Comparison of ENCODE assay signal across 40 cellular contexts in genomic region chr15:65037279-65037678, GRCh38. TPM values are rescaled to one million over a fixed set of nuclear protein-coding genes. Genes with fewer than 3 reads are reported as not detected.
"Had no signal": no experiment of that assay in that cellular context is flagged by ENCODE, and none has a peak within 500 bp of the region (broad histone marks: within the 10 kb centered on the region; RNA-seq: fewer than 3 reads in every experiment).

No MANE protein-coding gene starts in this region.

- H3K27ac ChIP-seq: ascending aorta, cardiac muscle cell, VCaP had no signal

- H3K27me3 Mint-ChIP-seq: activated CD8-positive, alpha-beta T cell treated with anti-CD3 and anti-CD28 coated beads for 36 hours; activated naive CD8-positive, alpha-beta T cell treated with anti-CD3 and anti-CD28 coated beads, Interleukin-2, amount 50 U/mL, for 24 hours had no signal

- H3K9me3 ChIP-seq: ascending aorta had no signal

- H3K36me3 ChIP-seq: ascending aorta, cardiac muscle cell had no signal

- FAIRE-seq: bronchial epithelial cell, TTC549 had no signal

- H3K4me1 Mint-ChIP-seq: activated T-helper 17 cell treated with anti-CD3 and anti-CD28 coated beads, Interleukin-2, amount 50 U/mL, for 72 hours had no signal

- H3K27ac Mint-ChIP-seq: activated B cell treated with CpG ODN at 0.5 μM for 24 hours; activated CD4-positive, alpha-beta memory T cell treated with anti-CD3 and anti-CD28 coated beads for 36 hours; activated CD4-positive, alpha-beta T cell treated with anti-CD3 and anti-CD28 coated beads, Interleukin-2, amount 10 ng/mL, durations not matched to agents 24 days and 14 days; activated CD8-positive, alpha-beta T cell treated with anti-CD3 and anti-CD28 coated beads for 36 hours; activated naive CD4-positive, alpha-beta T cell treated with anti-CD3 and anti-CD28 coated beads, Interleukin-2, amount 10 ng/mL, durations not matched to agents 7 days and 5 days; activated naive CD4-positive, alpha-beta T cell treated with anti-CD3 and anti-CD28 coated beads, Interleukin-2, amount 50 U/mL, for 24 hours; activated naive CD8-positive, alpha-beta T cell; activated naive CD8-positive, alpha-beta T cell treated with anti-CD3 and anti-CD28 coated beads, Interleukin-2, amount 10 ng/mL, durations not matched to agents 7 days and 5 days; activated naive CD8-positive, alpha-beta T cell treated with anti-CD3 and anti-CD28 coated beads, Interleukin-2, amount 50 U/mL, for 24 hours; activated T-cell treated with anti-CD3 and anti-CD28 coated beads, Interleukin-2, amount 50 U/mL, for 72 hours; activated T-helper 1 cell treated with anti-CD3 and anti-CD28 coated beads, Interleukin-12 subunit alpha, Interleukin-12 subunit beta, Interleukin-2, Interleukin-4 antibody, amounts not matched to agents 30 ng/mL and 10 ng/mL and 1 ng/mL, durations not matched to agents 14 hours and 24 hours and 36 hours; activated T-helper 17 cell treated with anti-CD3 and anti-CD28 coated beads, Interleukin-2, amount 50 U/mL, for 72 hours; T-helper 1 cell treated with Interleukin-12 subunit alpha and Interleukin-12 subunit beta and Interleukin-4 antibody, amounts not matched to agents 30 μg/mL and 1 μg/mL, for 36 hours; T-helper 2 cell treated with Interferon-gamma antibody and Interleukin-4, amounts not matched to agents 5 μg/mL and 100 μg/mL, for 36 hours had no signal

- H3K36me3 Mint-ChIP-seq: activated CD4-positive, alpha-beta memory T cell treated with anti-CD3 and anti-CD28 coated beads for 36 hours; activated naive CD4-positive, alpha-beta T cell treated with anti-CD3 and anti-CD28 coated beads, Interleukin-2, amount 10 ng/mL, durations not matched to agents 7 days and 5 days; activated naive CD4-positive, alpha-beta T cell treated with anti-CD3 and anti-CD28 coated beads, Interleukin-2, amount 50 U/mL, for 24 hours; activated naive CD8-positive, alpha-beta T cell; activated naive CD8-positive, alpha-beta T cell treated with anti-CD3 and anti-CD28 coated beads, Interleukin-2, amount 10 ng/mL, durations not matched to agents 7 days and 5 days; brain had no signal

- H3K4me1 ChIP-seq: ascending aorta had no signal

- H3K9me3 Mint-ChIP-seq: activated B cell treated with CpG ODN at 0.5 μM for 24 hours; activated CD4-positive, alpha-beta memory T cell treated with anti-CD3 and anti-CD28 coated beads for 36 hours; activated CD4-positive, alpha-beta T cell treated with anti-CD3 and anti-CD28 coated beads, Interleukin-2, amount 10 ng/mL, durations not matched to agents 24 days and 14 days; activated CD8-positive, alpha-beta T cell treated with anti-CD3 and anti-CD28 coated beads for 36 hours; activated naive CD4-positive, alpha-beta T cell treated with anti-CD3 and anti-CD28 coated beads, Interleukin-2, amount 10 ng/mL, durations not matched to agents 7 days and 5 days; activated naive CD4-positive, alpha-beta T cell treated with anti-CD3 and anti-CD28 coated beads, Interleukin-2, amount 50 U/mL, for 24 hours; activated naive CD8-positive, alpha-beta T cell treated with anti-CD3 and anti-CD28 coated beads, Interleukin-2, amount 10 ng/mL, durations not matched to agents 7 days and 5 days; activated naive CD8-positive, alpha-beta T cell treated with anti-CD3 and anti-CD28 coated beads, Interleukin-2, amount 50 U/mL, for 24 hours; activated T-cell treated with anti-CD3 and anti-CD28 coated beads, Interleukin-2, amount 50 U/mL, for 4 hours; activated T-cell treated with anti-CD3 and anti-CD28 coated beads, Interleukin-2, amount 50 U/mL, for 72 hours; activated T-helper 1 cell treated with anti-CD3 and anti-CD28 coated beads, Interleukin-12 subunit alpha, Interleukin-12 subunit beta, Interleukin-2, Interleukin-4 antibody, amounts not matched to agents 30 ng/mL and 10 ng/mL and 1 ng/mL, durations not matched to agents 14 hours and 24 hours and 36 hours; activated T-helper 17 cell treated with anti-CD3 and anti-CD28 coated beads, Interleukin-2, amount 50 U/mL, for 72 hours; brain; central memory CD8-positive, alpha-beta T cell; T-helper 1 cell treated with Interleukin-12 subunit alpha and Interleukin-12 subunit beta and Interleukin-4 antibody, amounts not matched to agents 30 μg/mL and 1 μg/mL, for 36 hours; T-helper 2 cell treated with Interferon-gamma antibody and Interleukin-4, amounts not matched to agents 5 μg/mL and 100 μg/mL, for 36 hours had no signal

- H3K4me3 Mint-ChIP-seq: activated B cell treated with CpG ODN at 0.5 μM for 24 hours; activated CD4-positive, alpha-beta memory T cell treated with anti-CD3 and anti-CD28 coated beads for 36 hours; activated CD4-positive, alpha-beta T cell treated with anti-CD3 and anti-CD28 coated beads, Interleukin-2, amount 10 ng/mL, durations not matched to agents 24 days and 14 days; activated CD8-positive, alpha-beta T cell treated with anti-CD3 and anti-CD28 coated beads for 36 hours; activated naive CD4-positive, alpha-beta T cell treated with anti-CD3 and anti-CD28 coated beads, Interleukin-2, amount 10 ng/mL, durations not matched to agents 7 days and 5 days; activated naive CD4-positive, alpha-beta T cell treated with anti-CD3 and anti-CD28 coated beads, Interleukin-2, amount 50 U/mL, for 24 hours; activated naive CD8-positive, alpha-beta T cell; activated naive CD8-positive, alpha-beta T cell treated with anti-CD3 and anti-CD28 coated beads, Interleukin-2, amount 10 ng/mL, durations not matched to agents 7 days and 5 days; activated naive CD8-positive, alpha-beta T cell treated with anti-CD3 and anti-CD28 coated beads, Interleukin-2, amount 50 U/mL, for 24 hours; activated T-cell treated with anti-CD3 and anti-CD28 coated beads, Interleukin-2, amount 50 U/mL, for 4 hours; activated T-cell treated with anti-CD3 and anti-CD28 coated beads, Interleukin-2, amount 50 U/mL, for 72 hours; activated T-helper 1 cell treated with anti-CD3 and anti-CD28 coated beads, Interleukin-12 subunit alpha, Interleukin-12 subunit beta, Interleukin-2, Interleukin-4 antibody, amounts not matched to agents 30 ng/mL and 10 ng/mL and 1 ng/mL, durations not matched to agents 14 hours and 24 hours and 36 hours; activated T-helper 17 cell treated with anti-CD3 and anti-CD28 coated beads, Interleukin-2, amount 50 U/mL, for 72 hours; brain; central memory CD8-positive, alpha-beta T cell; T-helper 1 cell treated with Interleukin-12 subunit alpha and Interleukin-12 subunit beta and Interleukin-4 antibody, amounts not matched to agents 30 μg/mL and 1 μg/mL, for 36 hours; T-helper 2 cell treated with Interferon-gamma antibody and Interleukin-4, amounts not matched to agents 5 μg/mL and 100 μg/mL, for 36 hours had no signal

- DNase-seq: activated B cell treated with CpG ODN at 0.5 μM for 24 hours; activated CD4-positive, alpha-beta memory T cell treated with anti-CD3 and anti-CD28 coated beads for 36 hours; activated CD4-positive, alpha-beta T cell treated with anti-CD3 and anti-CD28 coated beads for 4 hours; activated CD4-positive, alpha-beta T cell treated with anti-CD3 and anti-CD28 coated beads, Interleukin-2, amount 10 ng/mL, durations not matched to agents 24 days and 14 days; activated CD4-positive, alpha-beta T cell treated with anti-CD3 and anti-CD28 coated beads, Interleukin-2, amount 50 U/mL, for 1 hour; activated CD4-positive, alpha-beta T cell treated with anti-CD3 and anti-CD28 coated beads, Interleukin-2, amount 50 U/mL, for 4 hours; activated CD4-positive, CD25-positive, alpha-beta regulatory T cell treated with anti-CD3 and anti-CD28 coated beads, Interleukin-2, amount 50 U/mL, for 72 hours; activated CD8-positive, alpha-beta memory T cell treated with anti-CD3 and anti-CD28 coated beads, Interleukin-2, amount 50 U/mL, for 4 hours; activated CD8-positive, alpha-beta T cell treated with anti-CD3 and anti-CD28 coated beads for 36 hours; activated effector memory CD4-positive, alpha-beta T cell treated with anti-CD3 and anti-CD28 coated beads, Interleukin-2, amount 50 U/mL, for 16 hours; activated gamma-delta T cell treated with Interleukin-2 at 50 U/mL for 16 hours; activated naive CD4-positive, alpha-beta T cell; activated naive CD4-positive, alpha-beta T cell treated with anti-CD3 and anti-CD28 coated beads, Interleukin-2, amount 10 ng/mL, durations not matched to agents 7 days and 5 days; activated naive CD8-positive, alpha-beta T cell treated with anti-CD3 and anti-CD28 coated beads, Interleukin-2, amount 10 ng/mL, durations not matched to agents 7 days and 5 days; activated naive CD8-positive, alpha-beta T cell treated with anti-CD3 and anti-CD28 coated beads, Interleukin-2, amount 50 U/mL, for 24 hours; activated T-cell treated with anti-CD3 and anti-CD28 coated beads for 4 hours; activated T-cell treated with anti-CD3 and anti-CD28 coated beads, Interleukin-2, amount 50 U/mL, for 1 hour; activated T-cell treated with anti-CD3 and anti-CD28 coated beads, Interleukin-2, amount 50 U/mL, for 4 hours; activated T-cell treated with anti-CD3 and anti-CD28 coated beads, Interleukin-2, amount 50 U/mL, for 72 hours; amygdala; anterior cingulate cortex; caudate nucleus; SW 1271; T-helper 1 cell; T-helper 2 cell; T-helper 9 cell had no signal

- H3K27me3 ChIP-seq: ascending aorta, cardiac muscle cell had no signal

- H3K4me3 ChIP-seq: ascending aorta, cardiac muscle cell had no signal

- ATAC-seq: activated CD8-positive, alpha-beta T cell treated with anti-CD3 and anti-CD28 coated beads for 36 hours; activated naive CD8-positive, alpha-beta T cell treated with anti-CD3 and anti-CD28 coated beads, Interleukin-2, amount 50 U/mL, for 24 hours; activated T-cell treated with anti-CD3 and anti-CD28 coated beads, Interleukin-2, amount 50 U/mL, for 4 hours; activated T-cell treated with anti-CD3 and anti-CD28 coated beads, Interleukin-2, amount 50 U/mL, for 72 hours; activated T-helper 17 cell treated with anti-CD3 and anti-CD28 coated beads, Interleukin-2, amount 50 U/mL, for 72 hours had no signal

RNA-seq across cellular contexts. Expression of gene SLC51B, which starts 7.9 kb away (rescaled TPM):
- total RNA-seq: activated B cell treated with CpG ODN at 0.5 μM for 24 hours; activated CD4-positive, alpha-beta memory T cell treated with anti-CD3 and anti-CD28 coated beads for 36 hours; activated CD4-positive, alpha-beta T cell treated with anti-CD3 and anti-CD28 coated beads, Interleukin-2, amount 10 ng/mL, durations not matched to agents 24 days and 14 days; activated CD8-positive, alpha-beta memory T cell treated with anti-CD3 and anti-CD28 coated beads for 36 hours; activated CD8-positive, alpha-beta T cell treated with anti-CD3 and anti-CD28 coated beads for 36 hours; activated naive CD8-positive, alpha-beta T cell treated with anti-CD3 and anti-CD28 coated beads, Interleukin-2, amount 10 ng/mL, durations not matched to agents 7 days and 5 days; activated T-cell treated with anti-CD3 and anti-CD28 coated beads, Interleukin-2, amount 50 U/mL, for 4 hours; activated T-cell treated with anti-CD3 and anti-CD28 coated beads, Interleukin-2, amount 50 U/mL, for 72 hours; activated T-helper 1 cell treated with anti-CD3 and anti-CD28 coated beads, Interleukin-12 subunit alpha, Interleukin-12 subunit beta, Interleukin-2, Interleukin-4 antibody, amounts not matched to agents 30 ng/mL and 10 ng/mL and 1 ng/mL, durations not matched to agents 14 hours and 24 hours and 36 hours; activated T-helper 17 cell treated with anti-CD3 and anti-CD28 coated beads, Interleukin-2, amount 50 U/mL, for 72 hours; ascending aorta; bronchial epithelial cell; cardiac muscle cell had no signal
- polyA plus RNA-seq: cardiac muscle cell had no signal

RNA-seq across cellular contexts. Expression of gene RASL12, which starts 30.5 kb away (rescaled TPM):
- total RNA-seq: activated B cell treated with CpG ODN at 0.5 μM for 24 hours; activated CD4-positive, alpha-beta memory T cell treated with anti-CD3 and anti-CD28 coated beads for 36 hours; activated CD4-positive, alpha-beta T cell treated with anti-CD3 and anti-CD28 coated beads, Interleukin-2, amount 10 ng/mL, durations not matched to agents 24 days and 14 days; activated CD8-positive, alpha-beta memory T cell treated with anti-CD3 and anti-CD28 coated beads for 36 hours; activated CD8-positive, alpha-beta T cell treated with anti-CD3 and anti-CD28 coated beads for 36 hours; activated naive CD8-positive, alpha-beta T cell treated with anti-CD3 and anti-CD28 coated beads, Interleukin-2, amount 10 ng/mL, durations not matched to agents 7 days and 5 days; activated T-cell treated with anti-CD3 and anti-CD28 coated beads, Interleukin-2, amount 50 U/mL, for 4 hours; activated T-cell treated with anti-CD3 and anti-CD28 coated beads, Interleukin-2, amount 50 U/mL, for 72 hours; activated T-helper 1 cell treated with anti-CD3 and anti-CD28 coated beads, Interleukin-12 subunit alpha, Interleukin-12 subunit beta, Interleukin-2, Interleukin-4 antibody, amounts not matched to agents 30 ng/mL and 10 ng/mL and 1 ng/mL, durations not matched to agents 14 hours and 24 hours and 36 hours; activated T-helper 17 cell treated with anti-CD3 and anti-CD28 coated beads, Interleukin-2, amount 50 U/mL, for 72 hours; bronchial epithelial cell had no signal

RNA-seq across cellular contexts. Expression of gene KBTBD13, which starts 39.3 kb away (rescaled TPM):
- total RNA-seq: activated B cell treated with CpG ODN at 0.5 μM for 24 hours; activated CD4-positive, alpha-beta memory T cell treated with anti-CD3 and anti-CD28 coated beads for 36 hours; activated CD4-positive, alpha-beta T cell treated with anti-CD3 and anti-CD28 coated beads, Interleukin-2, amount 10 ng/mL, durations not matched to agents 24 days and 14 days; activated CD8-positive, alpha-beta memory T cell treated with anti-CD3 and anti-CD28 coated beads for 36 hours; activated CD8-positive, alpha-beta T cell treated with anti-CD3 and anti-CD28 coated beads for 36 hours; activated naive CD8-positive, alpha-beta T cell treated with anti-CD3 and anti-CD28 coated beads, Interleukin-2, amount 10 ng/mL, durations not matched to agents 7 days and 5 days; activated T-cell treated with anti-CD3 and anti-CD28 coated beads, Interleukin-2, amount 50 U/mL, for 4 hours; activated T-cell treated with anti-CD3 and anti-CD28 coated beads, Interleukin-2, amount 50 U/mL, for 72 hours; activated T-helper 1 cell treated with anti-CD3 and anti-CD28 coated beads, Interleukin-12 subunit alpha, Interleukin-12 subunit beta, Interleukin-2, Interleukin-4 antibody, amounts not matched to agents 30 ng/mL and 10 ng/mL and 1 ng/mL, durations not matched to agents 14 hours and 24 hours and 36 hours; activated T-helper 17 cell treated with anti-CD3 and anti-CD28 coated beads, Interleukin-2, amount 50 U/mL, for 72 hours; bronchial epithelial cell had no signal
